8 cellular contexts compared by ENCODE assay signal in genomic region chr7:143287935-143288826, GRCh38. TPM values are rescaled to one million over a fixed set of nuclear protein-coding genes. Genes with fewer than 3 reads are reported as not detected.
DNase-seq lines count a peak whose midpoint lies in the region; ATAC-seq, FAIRE-seq and TF ChIP-seq lines count a peak whose summit lies in the region.

Gene CASP2, plus strand, starts transcription at chr7:143288351. Its CDS starts 105 bp downstream, at chr7:143288456.

- peak; percentile 92 for DNase-seq in DMS 273 treated with DMSO at 0.1 percent for 48 hours (lab: John Stamatoyannopoulos, UW)
- peak; percentile 98 for DNase-seq in HuH-7.5 (ENCODE audit: low spot score)
- DNase-seq in activated CD8-positive, alpha-beta memory T cell treated with anti-CD3 and anti-CD28 coated beads, Interleukin-2, amount 50 U/mL, for 48 hours, result peak; percentile 99
- peak; percentile 99 for DNase-seq in endothelial cell of umbilical vein (ENCODE audit: low read depth, low spot score)
- peak; percentile 96 for DNase-seq in middle frontal gyrus (ENCODE audit: extremely low spot score, low spot score)
- peak; percentile 96 to 98 for DNase-seq in stimulated activated CD8-positive, alpha-beta memory T cell treated with anti-CD3 and anti-CD28 coated beads, Interleukin-2, amount 100 ng/mL, for 1 hour (ENCODE audit: low read depth in 2 of 2)

- peak; percentile 88 for ATAC-seq in GM21528 (IDR thresholded peaks at IDR 0.05; ENCODE audit: low FRiP score, unreplicated experiment)

- H3K36me3 ChIP-seq in OCI-LY3 (replicated peaks; ENCODE audit: low read depth, low read length) (peaks cover 21% of the 10 kb centered on the region), endothelial cell of umbilical vein (ENCODE audit: control insufficient read depth in 2 of 2, extremely low read depth in 1 of 2, insufficient read depth in 2 of 2, low read length in 2 of 2) (peaks cover 2 to 8% of the 10 kb centered on the region in 2 experiments)

- H3K27me3 ChIP-seq in OCI-LY3 (ENCODE audit: low read depth, low read length) (no peaks in the 10 kb centered on the region), endothelial cell of umbilical vein (ENCODE audit: control insufficient read depth in 2 of 2, insufficient read depth in 2 of 2, low read length in 2 of 2) (no peaks in the 10 kb centered on the region)

- H3K27ac ChIP-seq in OCI-LY3 (ENCODE audit: low read length) (peak within 1 kb of the TSS; percentile 54), endothelial cell of umbilical vein (ENCODE audit: insufficient read depth, low read depth, low read length) (peak within 1 kb of the TSS; percentile 91)

- FAIRE-seq in endothelial cell of umbilical vein (lab: Jason Lieb, UNC), result peak; percentile 97

- H3K4me2 ChIP-seq in OCI-LY3 (ENCODE audit: low read length), result peak within 1 kb of the TSS; percentile 98
- peak within 1 kb of the TSS; percentile 68 for H3K4me2 ChIP-seq in endothelial cell of umbilical vein (ENCODE audit: insufficient read depth, low read length)

- H3K9me1 ChIP-seq in endothelial cell of umbilical vein (replicated peaks; ENCODE audit: control insufficient read depth, extremely low read depth, insufficient read depth, low read length), result no peaks in the 10 kb centered on the region

- peak; percentile 33 for TF ChIP-seq CTCF in OCI-LY3 (IDR thresholded peaks at IDR 0.05; ENCODE audit: low read depth, low read length)
- TF ChIP-seq CTCF in endothelial cell of umbilical vein (IDR thresholded peaks at IDR 0.05; ENCODE audit: extremely low read depth in 1 of 2, insufficient read depth in 1 of 2, low read depth in 1 of 2, low read length in 2 of 2), result peak in 1 of 2 donors; percentile 40

- BruUV-seq in endothelial cell of umbilical vein (replicated peaks; lab: Mats Ljungman, UMichigan), result no TSS peak

- dilution Hi-C loops in endothelial cell of umbilical vein (cut with MboI; ENCODE audit: extremely low pct_ligation_motif_present, low sequenced_read_pairs), result no loop called here

- H2AFZ ChIP-seq in OCI-LY3 (ENCODE audit: low read depth, low read length) (peak within 1 kb of the TSS; percentile 93), endothelial cell of umbilical vein (ENCODE audit: low read depth, low read length) (peak within 1 kb of the TSS; percentile 87)

- H3K4me1 ChIP-seq in OCI-LY3 (ENCODE audit: low read length) (peaks cover 13% of the 10 kb centered on the region), endothelial cell of umbilical vein (ENCODE audit: control insufficient read depth, extremely low read depth, insufficient read depth, low read length) (peaks cover 24% of the 10 kb centered on the region)

- intact Hi-C loops in endothelial cell of umbilical vein (cut with micrococcal nuclease), result loop anchor here (1.0 to 5.0 kb wide), 6 partner anchors 8 to 211 kb away; partner anchors contain the start of gene GSTK1

- H4K20me1 ChIP-seq in OCI-LY3 (ENCODE audit: insufficient read depth, low read length) (no peaks in the 10 kb centered on the region), endothelial cell of umbilical vein (replicated peaks; ENCODE audit: control insufficient read depth, extremely low read depth, insufficient read depth, low read length) (no peaks in the 10 kb centered on the region)

- H3K9ac ChIP-seq in OCI-LY3 (ENCODE audit: low read length) (peak within 1 kb of the TSS; percentile 97), endothelial cell of umbilical vein (replicated peaks; ENCODE audit: extremely low read depth, insufficient read depth, low read length) (peak within 1 kb of the TSS; percentile 98)

- H3K9me3 ChIP-seq in OCI-LY3 (ENCODE audit: insufficient read depth, low read length) (no peaks in the 10 kb centered on the region), endothelial cell of umbilical vein (replicated peaks; ENCODE audit: control insufficient read depth, insufficient read depth, low read length) (no peaks in the 10 kb centered on the region)

- TF ChIP-seq POLR2A in endothelial cell of umbilical vein (IDR thresholded peaks at IDR 0.05; ENCODE audit: low read depth, low read length), result peak; percentile 67

- H3K79me2 ChIP-seq in OCI-LY3 (ENCODE audit: low read length) (peaks cover 40% of the 10 kb centered on the region), endothelial cell of umbilical vein (ENCODE audit: control insufficient read depth, insufficient read depth, low read length) (peaks cover 36% of the 10 kb centered on the region)

- H3K4me3 ChIP-seq in OCI-LY3 (ENCODE audit: low read length), result peak within 1 kb of the TSS; percentile 99
- H3K4me3 ChIP-seq in endothelial cell of umbilical vein (replicated peaks in 1 of 3; ENCODE audit: insufficient read depth in 1 of 3, low read depth in 1 of 3, low read length in 3 of 3), result peak within 1 kb of the TSS; percentile 81 to 97 (median 91)

- POLR2A ChIA-PET in endothelial cell of umbilical vein (lab: Charles Lee), result interaction anchor here (0.8 to 1.4 kb wide), 8 partner anchors 8 to 98 kb away, joined by 3 to 7 read pairs (median 3); partner anchors contain the start of gene GSTK1

- CTCF ChIA-PET in endothelial cell of umbilical vein (lab: Charles Lee), result interaction anchor here (0.6 to 1.5 kb wide), 14 partner anchors 8 to 701 kb away, joined by 3 to 11 read pairs (median 5); partner anchors contain the start of gene GSTK1

TF ChIP-seq in endothelial cell of umbilical vein, 7 proteins besides CTCF, POLR2A, EP300 and RAD21:
- TF ChIP-seq FOS (IDR thresholded peaks at IDR 0.05; ENCODE audit: borderline replicate concordance, insufficient read depth, low read length) (no peak), JUN (IDR thresholded peaks at IDR 0.05; ENCODE audit: borderline replicate concordance, insufficient read depth, insufficient read length, low read depth) (no peak), GATA2 (IDR thresholded peaks at IDR 0.05; ENCODE audit: insufficient read depth, insufficient read length, low read depth, low read length) (no peak), POLR2AphosphoS5 (IDR thresholded peaks at IDR 0.05; ENCODE audit: insufficient read depth, low read depth, low read length) (peak; percentile 58), EZH2 (IDR thresholded peaks at IDR 0.05; ENCODE audit: borderline replicate concordance, low read depth, low read length, severe bottlenecking) (no peak), MAX (IDR thresholded peaks at IDR 0.05; ENCODE audit: insufficient read depth, insufficient read length) (peak; percentile 88), MYC (IDR thresholded peaks at IDR 0.05; ENCODE audit: low read depth, low read length) (no peak)

RNA-seq across cellular contexts. Expression of gene CASP2, which starts in this region (rescaled TPM):
- total RNA-seq in endothelial cell of umbilical vein, result 57.9 and 61.7 TPM in 2 replicates
- 31.8 and 36.3 TPM in 2 replicates for polyA plus RNA-seq in endothelial cell of umbilical vein
- polyA plus RNA-seq in endothelial cell of umbilical vein (2011; cell fraction: cytosol; rRNA removed), result 22.5 and 24.1 TPM in 2 replicates
- polyA plus RNA-seq in endothelial cell of umbilical vein (2011; cell fraction: nucleus; rRNA removed), result 68.8 and 87.4 TPM in 2 replicates
- polyA plus RNA-seq in endothelial cell of umbilical vein (2012), result 16.5 and 20.8 TPM in 2 replicates
- polyA minus RNA-seq in endothelial cell of umbilical vein, result 103 and 118 TPM in 2 replicates
- polyA minus RNA-seq in endothelial cell of umbilical vein (2011; cell fraction: cytosol; rRNA and poly(A)+ RNA removed), result 35.8 TPM
- 53.8 and 95.0 TPM in 2 replicates for polyA minus RNA-seq in endothelial cell of umbilical vein (2011; cell fraction: nucleus; rRNA and poly(A)+ RNA removed)

Comparison
In these comparisons a context has a peak if more than half of its experiments do, and no peak if none do; other contexts are left out.
1. Peak in every context shown above with its lines: DNase-seq, ATAC-seq, H3K4me3 ChIP-seq and H3K27ac ChIP-seq.